Comparison of ENCODE assay signal across 19 cellular contexts in the genomic region with DNA sequence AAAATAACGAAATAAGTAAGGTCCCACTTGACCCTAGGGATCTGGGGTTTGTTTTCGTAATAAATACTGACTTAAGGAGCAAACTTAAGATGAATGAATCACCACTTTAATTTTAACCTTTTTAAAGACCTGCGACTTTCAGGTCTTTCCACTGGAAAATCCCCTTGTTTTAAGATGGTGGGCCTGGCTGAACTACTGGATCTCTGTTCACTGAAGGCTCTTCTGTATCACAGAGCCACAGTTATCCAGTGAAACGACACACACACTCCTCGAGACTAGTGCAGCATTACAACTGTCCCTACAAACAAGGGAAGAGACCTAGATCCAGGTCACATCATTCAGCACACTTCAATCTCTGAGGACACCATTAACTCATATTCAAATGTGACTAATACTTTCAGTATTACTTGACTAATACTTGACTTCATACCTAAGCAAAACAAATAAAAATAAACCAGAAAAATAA.
DNase-seq lines count a peak whose midpoint lies in the region; ATAC-seq and TF ChIP-seq lines count a peak whose summit lies in the region.
"Had no signal": no experiment of that assay in that cellular context is flagged by ENCODE, and none has a peak within 500 bp of the region (broad histone marks: within the 10 kb centered on the region; RNA-seq: fewer than 3 reads in every experiment).

No MANE protein-coding gene starts in this region.

- H3K4me3 ChIP-seq in GM12865 (ENCODE audit: low read depth, low read length) (no peak overlapping the region), suprapubic skin (no peak overlapping the region), SJCRH30 (no peak overlapping the region)
- H3K4me3 ChIP-seq: K562 had no signal

- H3K4me1 ChIP-seq in suprapubic skin = no peaks in the 10 kb centered on the region
- no peaks in the 10 kb centered on the region for H3K4me1 ChIP-seq in SJCRH30

- peak; percentile 46 for ATAC-seq in GM19468 (IDR thresholded peaks at IDR 0.05; ENCODE audit: extremely low read depth, unreplicated experiment)
- ATAC-seq in HG02938 (IDR thresholded peaks at IDR 0.05; ENCODE audit: unreplicated experiment) = peak; percentile 71
- ATAC-seq: K562; naive thymus-derived CD4-positive, alpha-beta T cell had no signal

- DNase-seq in GM12865 (ENCODE audit: low read depth) = peak; percentile 58
- DNase-seq in LHCN-M2 (ENCODE audit: low read depth) = peak; percentile 2
- no peak for DNase-seq in stimulated activated CD4-positive, alpha-beta T cell treated with anti-CD3 and anti-CD28 coated beads, Interleukin-2, amount 100 ng/mL, for 24 hours
- no peak for DNase-seq in NOMO-1 treated with DMSO at 0.1 percent for 48 hours (lab: John Stamatoyannopoulos, UW; ENCODE audit: unreplicated experiment)
- no peak for DNase-seq in suprapubic skin (ENCODE audit: low spot score in 2 of 2)
- no peak for DNase-seq in SJCRH30
- DNase-seq: ACHN; activated CD4-positive, alpha-beta memory T cell treated with anti-CD3 and anti-CD28 coated beads, Interleukin-2, amount 10 ng/mL, durations not matched to agents 7 days and 5 days; CD4-positive, CD25-positive, alpha-beta regulatory T cell; DMS79; mammary epithelial cell; naive thymus-derived CD4-positive, alpha-beta T cell; NCI-H1092 treated with DMSO at 0.1 percent for 48 hours; NCI-H82; stimulated activated naive CD4-positive, alpha-beta T cell treated with Interleukin-2 at 50 U/mL for 16 hours; SW 1271 had no signal

- H3K9me3 ChIP-seq in suprapubic skin = no peaks in the 10 kb centered on the region
- H3K9me3 ChIP-seq in SJCRH30 (replicated peaks) = no peaks in the 10 kb centered on the region

- H3K27me3 ChIP-seq in suprapubic skin (no peaks in the 10 kb centered on the region), SJCRH30 (no peaks in the 10 kb centered on the region)

- H3K27ac ChIP-seq in suprapubic skin (no peak overlapping the region), SJCRH30 (no peak overlapping the region)

- no peak for TF ChIP-seq POLR2A in suprapubic skin (IDR thresholded peaks at IDR 0.05)

- TF ChIP-seq EP300 in suprapubic skin (IDR thresholded peaks at IDR 0.05) = no peak

- H3K36me3 ChIP-seq in suprapubic skin (no peaks in the 10 kb centered on the region), SJCRH30 (peaks cover 13% of the 10 kb centered on the region)

- TF ChIP-seq CTCF in GM12865 (IDR thresholded peaks at IDR 0.05; ENCODE audit: insufficient read depth, low read depth, low read length, missing control alignments) (no peak), suprapubic skin (IDR thresholded peaks at IDR 0.05) (no peak)

- WGBS in suprapubic skin = 87% methylated on average over 5 of the region's 5 CpGs

Comparison
In these comparisons a context has a peak if more than half of its experiments do, and no peak if none do; other contexts are left out.
1. DNase-seq: peak in GM12865 (single experiment) and LHCN-M2 (single experiment); none in stimulated activated CD4-positive, alpha-beta T cell treated with anti-CD3 and anti-CD28 coated beads, Interleukin-2, amount 100 ng/mL, for 24 hours (0 of 2), NOMO-1 treated with DMSO at 0.1 percent for 48 hours (single experiment), suprapubic skin (0 of 2) and SJCRH30 (0 of 2).